In the genomic region with DNA sequence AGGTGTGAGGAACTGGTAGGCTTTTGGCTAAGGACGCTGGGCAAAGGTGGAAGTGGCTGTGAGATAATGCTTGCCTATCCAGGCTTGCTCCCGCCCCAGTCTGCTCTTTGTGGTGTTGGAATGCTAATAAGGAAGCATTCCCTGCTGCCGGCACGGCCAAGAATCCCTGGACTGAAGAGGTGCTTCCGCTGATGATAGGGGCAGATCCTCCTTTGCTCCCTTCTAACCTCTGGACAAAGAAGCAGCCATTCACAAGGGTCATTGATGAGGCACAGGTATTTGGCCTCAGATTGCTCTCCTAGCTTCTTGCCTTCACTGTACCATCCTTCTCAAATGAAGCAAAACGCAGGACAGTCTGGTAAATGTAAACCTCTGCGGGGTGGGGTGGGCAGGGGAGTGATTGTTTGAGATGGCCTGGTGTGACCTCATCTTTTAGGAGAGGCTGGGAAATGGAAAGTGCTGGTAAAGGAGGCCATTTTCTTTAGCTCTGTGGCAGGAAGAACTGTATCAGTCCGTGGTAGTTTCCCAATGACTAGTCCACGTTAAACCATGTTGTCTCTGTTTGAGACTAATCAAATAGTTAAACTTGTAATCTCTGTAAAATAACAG, we compare ENCODE assay signal across 8 cellular contexts. TPM values are rescaled to one million over a fixed set of nuclear protein-coding genes. Genes with fewer than 3 reads are reported as not detected.
DNase-seq lines count a peak whose midpoint lies in the region; ATAC-seq and TF ChIP-seq lines count a peak whose summit lies in the region.

No MANE protein-coding gene starts in this region.

- peak overlapping the region; percentile 95 for H3K4me3 Mint-ChIP-seq in WTC11

- peaks cover 66% of the 10 kb centered on the region for H3K79me2 ChIP-seq in HCT116 (ENCODE audit: insufficient read depth, low read length)
- peaks cover 57% of the 10 kb centered on the region for H3K79me2 ChIP-seq in osteoblast (ENCODE audit: insufficient read depth, low read length)

- peaks cover 8 to 32% of the 10 kb centered on the region in 2 experiments for H3K4me1 ChIP-seq in HCT116 (ENCODE audit: control insufficient read depth in 1 of 2, insufficient read depth in 2 of 2, low read length in 2 of 2)
- peaks cover 38% of the 10 kb centered on the region for H3K4me1 ChIP-seq in osteoblast (ENCODE audit: insufficient read depth, low read length)

- POLR2A ChIA-PET in AG04450 (lab: Yijun Ruan, JAX) (no interaction called here), HCT116 (lab: Charles Lee) (interaction anchor here (0.9 kb wide), 1 partner anchor 71 kb away, joined by 3 read pairs; the partner anchor contains the start of gene UBTD1), WTC11 (lab: Charles Lee) (interaction anchor here (1.0 to 1.9 kb wide), 3 partner anchors 9 to 27 kb away, joined by 3 to 7 read pairs (median 3); partner anchors contain the start of gene RRP12)

- TF ChIP-seq RAD21 in HCT116 (IDR thresholded peaks at IDR 0.05; ENCODE audit: low read depth): no peak

- no peaks in the 10 kb centered on the region for H3K9me2 ChIP-seq in HCT116 (ENCODE audit: insufficient read depth)

- CTCF ChIA-PET in AG04450 (lab: Charles Lee): no interaction called here
- CTCF ChIA-PET in HCT116 (lab: Charles Lee): no interaction called here
- CTCF ChIA-PET in WTC11 (lab: Charles Lee): interaction anchor here (0.8 to 1.2 kb wide), 4 partner anchors 21 to 36 kb away, joined by 3 to 10 read pairs (median 4); partner anchors contain the start of gene RRP12

- H3K4me3 ChIP-seq in AG04450 (ENCODE audit: low read depth, low read length) (peak overlapping the region; percentile 95), HCT116 (replicated peaks in 1 of 2; ENCODE audit: low read depth in 1 of 2, low read length in 2 of 2) (peak overlapping the region; percentile 87 to 98), fibroblast of pulmonary artery (replicated peaks; ENCODE audit: low read depth, low read length) (peak overlapping the region; percentile 94), osteoblast (ENCODE audit: insufficient read depth, low read length) (peak overlapping the region; percentile 96)

- H3K9ac ChIP-seq in HCT116 (ENCODE audit: low read length): peak overlapping the region; percentile 100

- BruUV-seq in HCT116 (replicated peaks; lab: Mats Ljungman, UMichigan): TSS peak; percentile 49

- H3K4me2 ChIP-seq in HCT116 (ENCODE audit: low read length): peak overlapping the region; percentile 85
- peak overlapping the region; percentile 96 for H3K4me2 ChIP-seq in osteoblast (ENCODE audit: insufficient read depth, low read length)

- no peaks in the 10 kb centered on the region for H3K27me3 ChIP-seq in AG04450 (ENCODE audit: control insufficient read depth, insufficient read depth, low read length)
- H3K27me3 ChIP-seq in HCT116 (ENCODE audit: insufficient read depth, low read length): no peaks in the 10 kb centered on the region
- no peaks in the 10 kb centered on the region for H3K27me3 ChIP-seq in osteoblast (ENCODE audit: insufficient read depth, low read length)

- H2AFZ ChIP-seq in HCT116 (ENCODE audit: low read depth, low read length, poor library complexity, severe bottlenecking): no peak overlapping the region
- no peak overlapping the region for H2AFZ ChIP-seq in osteoblast (ENCODE audit: low read length)

- H3K9me3 ChIP-seq in AG04450 (ENCODE audit: control insufficient read depth, insufficient read depth, low read length): no peaks in the 10 kb centered on the region
- H3K9me3 ChIP-seq in HCT116 (ENCODE audit: control insufficient read depth in 1 of 2, insufficient read depth in 1 of 2, low read depth in 1 of 2, low read length in 2 of 2): no peaks in the 10 kb centered on the region
- no peaks in the 10 kb centered on the region for H3K9me3 ChIP-seq in osteoblast (ENCODE audit: low read depth, low read length)

- RAD21 ChIA-PET in HCT116 (lab: Charles Lee; ENCODE audit: low non-redundant PET in 1 of 2, low total read pairs in 2 of 2, uncharacterized antibody in 2 of 2, unreplicated experiment in 2 of 2): no interaction called here

- TF ChIP-seq CTCF in AG04450 (IDR thresholded peaks at IDR 0.05; ENCODE audit: low read depth, low read length) (no peak), HCT116 (IDR thresholded peaks at IDR 0.05 in 2 of 3, conservative IDR thresholded peaks at IDR 0.05 in 1 of 3; ENCODE audit: borderline replicate concordance in 1 of 3, insufficient read depth in 1 of 3, low read depth in 2 of 3, low read length in 2 of 3) (no peak), WTC11 (IDR thresholded peaks at IDR 0.05) (no peak), fibroblast of pulmonary artery (IDR thresholded peaks at IDR 0.05; ENCODE audit: low read length, missing control alignments) (no peak), osteoblast (IDR thresholded peaks at IDR 0.05; ENCODE audit: extremely low read depth, low read depth, low read length) (no peak)

- H3K4me1 Mint-ChIP-seq in WTC11: peaks cover 22% of the 10 kb centered on the region

- H3K36me3 ChIP-seq in HCT116 (ENCODE audit: control insufficient read depth in 1 of 2, insufficient read depth in 2 of 2, low read length in 2 of 2) (peaks cover 29 to 42% of the 10 kb centered on the region in 2 experiments), osteoblast (ENCODE audit: insufficient read depth, low read length) (peaks cover 28% of the 10 kb centered on the region)

- H3K27me3 Mint-ChIP-seq in WTC11 (ENCODE audit: low read depth): no peaks in the 10 kb centered on the region

- intact Hi-C loops in HCT116 (cut with micrococcal nuclease): no loop called here

- H3K9me3 Mint-ChIP-seq in WTC11: no peaks in the 10 kb centered on the region

- peak overlapping the region; percentile 57 for H3K27ac ChIP-seq in AG04450 (ENCODE audit: low read depth, low read length)
- H3K27ac ChIP-seq in HCT116 (ENCODE audit: low read depth, low read length): peak overlapping the region; percentile 96
- H3K27ac ChIP-seq in osteoblast (ENCODE audit: low read depth, low read length): peak overlapping the region; percentile 68

- peaks cover 52% of the 10 kb centered on the region for H3K36me3 Mint-ChIP-seq in WTC11

- no peak for TF ChIP-seq POLR2A in HCT116 (IDR thresholded peaks at IDR 0.05; ENCODE audit: borderline replicate concordance, extremely low read depth, insufficient read depth, insufficient read length)

- ATAC-seq in HCT116 (no peak), WTC11 (peak; percentile 69), GM21576 (IDR thresholded peaks at IDR 0.05; ENCODE audit: unreplicated experiment) (no peak)

- H4K20me1 ChIP-seq in HCT116 (ENCODE audit: insufficient read depth) (peaks cover 14% of the 10 kb centered on the region; the same call in 1 of the 2 replicates), osteoblast (ENCODE audit: insufficient read depth, low read length) (peaks cover 15% of the 10 kb centered on the region)

- peak overlapping the region; percentile 95 for H3K27ac Mint-ChIP-seq in WTC11

- DNase-seq in AG04450 (ENCODE audit: low read depth, low spot score) (no peak), HCT116 (ENCODE audit: low read depth, low spot score) (no peak), WTC11 (ENCODE audit: low spot score) (peak; percentile 68), fibroblast of pulmonary artery (ENCODE audit: low read depth) (no peak), osteoblast (ENCODE audit: insufficient read length, low spot score, missing footprints) (peak; percentile 79), NCI-H446 (lab: John Stamatoyannopoulos, UW) (no peak), germinal center (ENCODE audit: low spot score) (no peak)

TF ChIP-seq in HCT116, 20 proteins besides CTCF, POLR2A, EP300 and RAD21 (continues in another document):
- no peak for TF ChIP-seq SRF (IDR thresholded peaks at IDR 0.05; ENCODE audit: low read depth)
- TF ChIP-seq SIN3A (IDR thresholded peaks at IDR 0.05; ENCODE audit: low read depth): 0 out of 2 replicates have a peak, but pooled peaks have one; percentile 8
- no peak for TF ChIP-seq ZFX (IDR thresholded peaks at IDR 0.05)
- TF ChIP-seq JUND (IDR thresholded peaks at IDR 0.05): no peak
- TF ChIP-seq CBX3 (IDR thresholded peaks at IDR 0.05; ENCODE audit: low read depth): no peak
- no peak for TF ChIP-seq ZNF274 (IDR thresholded peaks at IDR 0.05; ENCODE audit: low read depth, low read length)
- no peak for TF ChIP-seq YY1 (IDR thresholded peaks at IDR 0.05; ENCODE audit: extremely low read depth, insufficient replicate concordance, low read depth, low read length)

TF ChIP-seq in WTC11, 78 proteins besides CTCF, POLR2A, EP300 and RAD21 (continues in another document):
- TF ChIP-seq, protein P1, sequence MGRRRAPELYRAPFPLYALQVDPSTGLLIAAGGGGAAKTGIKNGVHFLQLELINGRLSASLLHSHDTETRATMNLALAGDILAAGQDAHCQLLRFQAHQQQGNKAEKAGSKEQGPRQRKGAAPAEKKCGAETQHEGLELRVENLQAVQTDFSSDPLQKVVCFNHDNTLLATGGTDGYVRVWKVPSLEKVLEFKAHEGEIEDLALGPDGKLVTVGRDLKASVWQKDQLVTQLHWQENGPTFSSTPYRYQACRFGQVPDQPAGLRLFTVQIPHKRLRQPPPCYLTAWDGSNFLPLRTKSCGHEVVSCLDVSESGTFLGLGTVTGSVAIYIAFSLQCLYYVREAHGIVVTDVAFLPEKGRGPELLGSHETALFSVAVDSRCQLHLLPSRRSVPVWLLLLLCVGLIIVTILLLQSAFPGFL (CRISPR knock-in tag; IDR thresholded peaks at IDR 0.05; ENCODE audit: borderline replicate concordance): no peak
- 0 out of 2 replicates have a peak, but pooled peaks have one; percentile 51 for TF ChIP-seq MAX (CRISPR knock-in tag; IDR thresholded peaks at IDR 0.05)

RNA-seq across cellular contexts. Expression of gene PGAM1, which starts 1.7 kb away (rescaled TPM):
- 452 and 459 TPM in 2 replicates for polyA plus RNA-seq in AG04450 (2011; rRNA removed)
- polyA minus RNA-seq in AG04450 (2011; rRNA and poly(A)+ RNA removed): 283 and 326 TPM in 2 replicates
- total RNA-seq in HCT116 (2021; ENCODE audit: unreplicated experiment) (497 TPM), WTC11 (2021) (833 to 990 TPM (median 989 TPM) in 3 replicates), osteoblast (256 and 330 TPM in 2 replicates)
- 584 and 661 TPM in 2 replicates for polyA plus RNA-seq in HCT116 (2012)

RNA-seq across cellular contexts. Expression of gene EXOSC1, which starts 18.1 kb away (rescaled TPM):
- polyA plus RNA-seq in AG04450 (2011; rRNA removed): 47.6 and 50.8 TPM in 2 replicates
- 26.3 and 37.8 TPM in 2 replicates for polyA minus RNA-seq in AG04450 (2011; rRNA and poly(A)+ RNA removed)
- 38.9 TPM for total RNA-seq in HCT116 (2021; ENCODE audit: unreplicated experiment)
- polyA plus RNA-seq in HCT116 (2012): 44.7 and 53.0 TPM in 2 replicates
- 48.4 to 53.7 TPM (median 50.0 TPM) in 3 replicates for total RNA-seq in WTC11 (2021)
- total RNA-seq in osteoblast: 40.2 and 47.4 TPM in 2 replicates

RNA-seq across cellular contexts. Expression of gene ZDHHC16, which starts 18.3 kb away (rescaled TPM):
- polyA plus RNA-seq in AG04450 (2011; rRNA removed): 64.5 and 69.6 TPM in 2 replicates
- polyA minus RNA-seq in AG04450 (2011; rRNA and poly(A)+ RNA removed): 80.7 and 95.1 TPM in 2 replicates
- total RNA-seq in HCT116 (2021; ENCODE audit: unreplicated experiment) (34.0 TPM), WTC11 (2021) (39.6 to 44.4 TPM (median 44.0 TPM) in 3 replicates), osteoblast (39.8 and 45.1 TPM in 2 replicates)
- polyA plus RNA-seq in HCT116 (2012): 23.9 and 32.2 TPM in 2 replicates

RNA-seq across cellular contexts. Expression of gene RRP12, which starts 26.5 kb away (rescaled TPM):
- 10.6 and 13.4 TPM in 2 replicates for polyA plus RNA-seq in AG04450 (2011; rRNA removed)
- 18.4 and 22.9 TPM in 2 replicates for polyA minus RNA-seq in AG04450 (2011; rRNA and poly(A)+ RNA removed)
- total RNA-seq in HCT116 (2021; ENCODE audit: unreplicated experiment): 67.0 TPM
- polyA plus RNA-seq in HCT116 (2012): 44.4 and 47.7 TPM in 2 replicates
- total RNA-seq in WTC11 (2021): 44.9 to 56.6 TPM (median 45.6 TPM) in 3 replicates
- total RNA-seq in osteoblast: 15.0 and 15.9 TPM in 2 replicates

Comparison
In these comparisons a context has a peak if more than half of its experiments do, and no peak if none do; other contexts are left out.
1. DNase-seq: peak in WTC11 (single experiment) and osteoblast (single experiment); none in AG04450 (single experiment), HCT116 (single experiment), fibroblast of pulmonary artery (single experiment), NCI-H446 (0 of 2) and germinal center (single experiment).
2. Peak in every context shown above with its lines, with median percentiles within 50 percentile points of each other: H3K27ac ChIP-seq and H3K4me3 ChIP-seq.